21 cellular contexts compared by ENCODE assay signal in the genomic region with DNA sequence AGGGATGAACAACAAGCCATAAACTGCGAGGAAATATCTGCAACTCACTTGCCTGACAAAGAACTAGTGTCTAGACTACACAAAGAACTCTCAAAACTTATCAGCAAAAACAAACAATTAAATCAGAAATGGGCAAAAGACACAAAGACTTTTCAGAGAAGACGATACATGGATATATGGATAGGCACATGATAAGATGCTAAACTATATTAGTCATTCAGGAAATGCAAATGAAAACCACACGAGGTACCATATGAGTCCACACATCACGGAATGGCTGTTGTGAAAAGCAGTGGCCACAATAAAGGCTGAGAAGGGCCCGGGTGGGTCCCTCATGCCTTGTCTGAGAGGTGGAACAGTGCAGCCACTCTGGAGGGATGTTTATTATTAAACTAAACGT.
DNase-seq lines count a peak whose midpoint lies in the region; ATAC-seq and TF ChIP-seq lines count a peak whose summit lies in the region.
"Had no signal": no experiment of that assay in that cellular context is flagged by ENCODE, and none has a peak within 500 bp of the region (broad histone marks: within the 10 kb centered on the region; RNA-seq: fewer than 3 reads in every experiment).

No MANE protein-coding gene starts in this region.

- POLR2A ChIA-PET in activated CD4-positive, alpha-beta T cell treated with anti-CD3 and anti-CD28 coated beads, Interleukin-2, amount 10 ng/mL, durations not matched to agents 7 days and 5 days (lab: Charles Lee) = no interaction called here

- no peaks in the 10 kb centered on the region for H3K36me3 ChIP-seq in transverse colon
- H3K36me3 ChIP-seq: stomach, vagina had no signal

- intact Hi-C loops in transverse colon (cut with DNase I; ENCODE audit: low total_unique reads) = no loop called here

- H3K4me3 Mint-ChIP-seq in activated CD4-positive, alpha-beta T cell treated with anti-CD3 and anti-CD28 coated beads, Interleukin-2, amount 10 ng/mL, durations not matched to agents 7 days and 5 days = no peak overlapping the region
- H3K4me3 Mint-ChIP-seq in activated T-cell treated with anti-CD3 and anti-CD28 coated beads, Interleukin-2, amount 50 U/mL, for 72 hours = no peak overlapping the region
- H3K4me3 Mint-ChIP-seq: brain; dendritic cell treated with granulocyte-macrophage colony-stimulating factor and Interleukin-4, amounts not matched to agents 40 ng/mL and 50 ng/mL, for 4 days had no signal

- DNase-seq in activated CD4-positive, alpha-beta T cell treated with anti-CD3 and anti-CD28 coated beads, Interleukin-2, amount 50 U/mL, for 48 hours = peak; percentile 9 to 24
- no peak for DNase-seq in activated CD4-positive, alpha-beta T cell treated with anti-CD3 and anti-CD28 coated beads, Interleukin-2, amount 10 ng/mL, durations not matched to agents 7 days and 5 days
- peak; percentile 28 to 57 for DNase-seq in activated T-cell treated with anti-CD3 and anti-CD28 coated beads, Interleukin-2, amount 50 U/mL, for 72 hours
- DNase-seq in AG08396 (ENCODE audit: low spot score) (no peak), transverse colon (no peak)
- DNase-seq: DMS153, GOT3, KG1, left ventricle myocardium superior, NCI-H1092 treated with DMSO at 0.1 percent for 48 hours, NCI-H2171, NCI-H774, stomach had no signal

- H3K4me1 Mint-ChIP-seq in activated CD4-positive, alpha-beta T cell treated with anti-CD3 and anti-CD28 coated beads, Interleukin-2, amount 10 ng/mL, durations not matched to agents 7 days and 5 days = peaks cover 5% of the 10 kb centered on the region
- H3K4me1 Mint-ChIP-seq in activated T-cell treated with anti-CD3 and anti-CD28 coated beads, Interleukin-2, amount 50 U/mL, for 72 hours (ENCODE audit: low read depth) = peaks cover 40% of the 10 kb centered on the region

- H3K27ac ChIP-seq in transverse colon = no peak overlapping the region
- H3K27ac ChIP-seq: C4-2B, stomach, vagina had no signal

- peaks cover 21% of the 10 kb centered on the region for H3K27me3 Mint-ChIP-seq in activated CD4-positive, alpha-beta T cell treated with anti-CD3 and anti-CD28 coated beads, Interleukin-2, amount 10 ng/mL, durations not matched to agents 7 days and 5 days
- peaks cover 39% of the 10 kb centered on the region for H3K27me3 Mint-ChIP-seq in activated T-cell treated with anti-CD3 and anti-CD28 coated beads, Interleukin-2, amount 50 U/mL, for 72 hours (ENCODE audit: low read depth)
- H3K27me3 Mint-ChIP-seq: brain had no signal

- TF ChIP-seq CTCF in transverse colon (IDR thresholded peaks at IDR 0.05) = no peak

- no peaks in the 10 kb centered on the region for H3K36me3 Mint-ChIP-seq in activated CD4-positive, alpha-beta T cell treated with anti-CD3 and anti-CD28 coated beads, Interleukin-2, amount 10 ng/mL, durations not matched to agents 7 days and 5 days (ENCODE audit: low read depth)
- H3K36me3 Mint-ChIP-seq in activated T-cell treated with anti-CD3 and anti-CD28 coated beads, Interleukin-2, amount 50 U/mL, for 72 hours (ENCODE audit: insufficient read depth in 2 of 2) = peaks cover 0 to 3% of the 10 kb centered on the region in 2 donors
- H3K36me3 Mint-ChIP-seq: brain had no signal

- H3K4me3 ChIP-seq in transverse colon = no peak overlapping the region
- H3K4me3 ChIP-seq: stomach, vagina had no signal

- H3K27ac Mint-ChIP-seq in activated CD4-positive, alpha-beta T cell treated with anti-CD3 and anti-CD28 coated beads, Interleukin-2, amount 10 ng/mL, durations not matched to agents 7 days and 5 days = no peak overlapping the region
- no peak overlapping the region for H3K27ac Mint-ChIP-seq in activated T-cell treated with anti-CD3 and anti-CD28 coated beads, Interleukin-2, amount 50 U/mL, for 72 hours
- H3K27ac Mint-ChIP-seq: dendritic cell treated with granulocyte-macrophage colony-stimulating factor and Interleukin-4, amounts not matched to agents 40 ng/mL and 50 ng/mL, for 4 days had no signal

- no peaks in the 10 kb centered on the region for H3K27me3 ChIP-seq in transverse colon
- H3K27me3 ChIP-seq: vagina had no signal

- peaks cover 0 to 7% (median 5%) of the 10 kb centered on the region in 4 donors for H3K4me1 ChIP-seq in transverse colon
- H3K4me1 ChIP-seq: stomach, vagina had no signal

- in situ Hi-C loops in transverse colon (cut with MboI; ENCODE audit: low pct_ligation_motif_present in 1 of 4, low pct_unique_long_range_greater_than_20kb in 1 of 4, low sequenced_read_pairs in 3 of 4) = no loop called here

- CTCF ChIA-PET in activated CD4-positive, alpha-beta T cell treated with anti-CD3 and anti-CD28 coated beads, Interleukin-2, amount 10 ng/mL, durations not matched to agents 7 days and 5 days (lab: Charles Lee) = no interaction called here

- ATAC-seq in GM18511 (IDR thresholded peaks at IDR 0.05; ENCODE audit: unreplicated experiment) (peak; percentile 63), HG02981 (IDR thresholded peaks at IDR 0.05; ENCODE audit: unreplicated experiment) (peak; percentile 82), GM18517 (IDR thresholded peaks at IDR 0.05; ENCODE audit: unreplicated experiment) (no peak)
- peak; percentile 87 to 91 for ATAC-seq in activated T-cell treated with anti-CD3 and anti-CD28 coated beads, Interleukin-2, amount 50 U/mL, for 72 hours (replicated peaks in 1 of 2)
- ATAC-seq: left ventricle myocardium superior, Panc1 had no signal

- no peaks in the 10 kb centered on the region for H3K9me3 ChIP-seq in transverse colon
- H3K9me3 ChIP-seq: stomach, vagina had no signal

- 21 to 33% methylated on average over 5 to 6 of the region's 6 CpGs for WGBS in transverse colon (ENCODE audit: low coverage in 1 of 2), 2 donors

- no peak for TF ChIP-seq EP300 in transverse colon (IDR thresholded peaks at IDR 0.05; ENCODE audit: low read depth)

- peaks cover 2% of the 10 kb centered on the region for H3K9me3 Mint-ChIP-seq in activated CD4-positive, alpha-beta T cell treated with anti-CD3 and anti-CD28 coated beads, Interleukin-2, amount 10 ng/mL, durations not matched to agents 7 days and 5 days
- H3K9me3 Mint-ChIP-seq in activated T-cell treated with anti-CD3 and anti-CD28 coated beads, Interleukin-2, amount 50 U/mL, for 72 hours = peaks cover 0 to 3% of the 10 kb centered on the region in 2 donors

- no peak for TF ChIP-seq POLR2A in transverse colon (IDR thresholded peaks at IDR 0.05)

Comparison
In these comparisons a context has a peak if more than half of its experiments do, and no peak if none do; other contexts are left out.
1. DNase-seq: peak in activated CD4-positive, alpha-beta T cell treated with anti-CD3 and anti-CD28 coated beads, Interleukin-2, amount 50 U/mL, for 48 hours (2 of 2) and activated T-cell treated with anti-CD3 and anti-CD28 coated beads, Interleukin-2, amount 50 U/mL, for 72 hours (2 of 2); none in activated CD4-positive, alpha-beta T cell treated with anti-CD3 and anti-CD28 coated beads, Interleukin-2, amount 10 ng/mL, durations not matched to agents 7 days and 5 days (single experiment), AG08396 (single experiment) and transverse colon (single experiment).